ENCODE assay signal across 7 cellular contexts in the genomic region with DNA sequence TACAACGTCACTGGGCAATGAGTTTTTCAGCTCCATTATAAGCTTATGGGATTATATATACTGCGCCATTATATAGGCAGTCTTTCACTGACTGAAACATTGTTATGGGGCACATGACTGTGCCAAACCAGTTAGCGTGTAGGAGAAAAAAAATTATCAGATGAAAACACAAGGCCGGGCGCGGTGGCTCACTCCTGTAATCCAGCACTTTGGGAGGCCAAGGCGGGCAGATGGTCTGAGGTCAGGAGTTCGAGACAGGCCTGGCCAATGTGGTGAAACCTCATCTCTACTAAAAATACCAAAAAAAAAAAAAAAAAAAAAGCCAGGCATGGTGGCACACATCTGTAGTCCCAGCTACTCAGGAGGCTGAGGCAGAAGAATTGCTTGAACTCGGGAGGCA. TPM values are rescaled to one million over a fixed set of nuclear protein-coding genes. Genes with fewer than 3 reads are reported as not detected.
DNase-seq lines count a peak whose midpoint lies in the region; ATAC-seq lines count a peak whose summit lies in the region.
"Not testable (repeated sequence)": the region's sequence is repeated elsewhere in the genome, so short reads cannot be mapped to it uniquely, and the experiment has no call there.

No MANE protein-coding gene starts in this region.

- not testable (repeated sequence) for H3K9me3 Mint-ChIP-seq in CD8-positive, alpha-beta memory T cell; activated CD4-positive, alpha-beta T cell treated with anti-CD3 and anti-CD28 coated beads, Interleukin-2, amount 10 ng/mL, durations not matched to agents 24 days and 14 days; activated naive CD4-positive, alpha-beta T cell treated with anti-CD3 and anti-CD28 coated beads, Interleukin-2, amount 10 ng/mL, durations not matched to agents 7 days and 5 days; effector memory CD8-positive, alpha-beta T cell; natural killer cell treated with Interleukin-12 subunit alpha and Interleukin-12 subunit beta and Interleukin-15 and Interleukin-18, amount 100 ng/mL, for 72 hours

- POLR2A ChIA-PET in CD8-positive, alpha-beta memory T cell (lab: Charles Lee) = not testable (repeated sequence)

- H3K27me3 Mint-ChIP-seq in CD8-positive, alpha-beta memory T cell; activated CD4-positive, alpha-beta T cell treated with anti-CD3 and anti-CD28 coated beads, Interleukin-2, amount 10 ng/mL, durations not matched to agents 24 days and 14 days; activated naive CD4-positive, alpha-beta T cell treated with anti-CD3 and anti-CD28 coated beads, Interleukin-2, amount 10 ng/mL, durations not matched to agents 7 days and 5 days; effector memory CD8-positive, alpha-beta T cell; natural killer cell treated with Interleukin-12 subunit alpha and Interleukin-12 subunit beta and Interleukin-15 and Interleukin-18, amount 100 ng/mL, for 72 hours: not testable (repeated sequence)

- peak overlapping the region in 5 of 8 donors; percentile 2 to 88 (median 77) for H3K27ac Mint-ChIP-seq in CD8-positive, alpha-beta memory T cell
- H3K27ac Mint-ChIP-seq in activated CD4-positive, alpha-beta T cell treated with anti-CD3 and anti-CD28 coated beads, Interleukin-2, amount 10 ng/mL, durations not matched to agents 24 days and 14 days = peak overlapping the region; percentile 88
- H3K27ac Mint-ChIP-seq in activated naive CD4-positive, alpha-beta T cell treated with anti-CD3 and anti-CD28 coated beads, Interleukin-2, amount 10 ng/mL, durations not matched to agents 7 days and 5 days = peak overlapping the region; percentile 90
- H3K27ac Mint-ChIP-seq in effector memory CD8-positive, alpha-beta T cell = peak overlapping the region; percentile 62 to 86
- peak overlapping the region; percentile 77 to 79 for H3K27ac Mint-ChIP-seq in natural killer cell treated with Interleukin-12 subunit alpha and Interleukin-12 subunit beta and Interleukin-15 and Interleukin-18, amount 100 ng/mL, for 72 hours

- H3K4me3 Mint-ChIP-seq in CD8-positive, alpha-beta memory T cell; activated naive CD4-positive, alpha-beta T cell treated with anti-CD3 and anti-CD28 coated beads, Interleukin-2, amount 10 ng/mL, durations not matched to agents 7 days and 5 days: not testable (repeated sequence)
- H3K4me3 Mint-ChIP-seq in activated CD4-positive, alpha-beta T cell treated with anti-CD3 and anti-CD28 coated beads, Interleukin-2, amount 10 ng/mL, durations not matched to agents 24 days and 14 days = peak overlapping the region; percentile 55
- peak overlapping the region in 1 of 2 donors; percentile 22 for H3K4me3 Mint-ChIP-seq in effector memory CD8-positive, alpha-beta T cell
- peak overlapping the region; percentile 50 for H3K4me3 Mint-ChIP-seq in natural killer cell treated with Interleukin-12 subunit alpha and Interleukin-12 subunit beta and Interleukin-15 and Interleukin-18, amount 100 ng/mL, for 72 hours

- H3K27me3 ChIP-seq in CD8-positive, alpha-beta memory T cell (ENCODE audit: insufficient read depth, low read length, poor library complexity, severe bottlenecking) = not testable (repeated sequence)

- H3K36me3 Mint-ChIP-seq in CD8-positive, alpha-beta memory T cell = peaks cover 4 to 73% (median 17%) of the 10 kb centered on the region in 3 donors
- peaks cover 70% of the 10 kb centered on the region for H3K36me3 Mint-ChIP-seq in activated CD4-positive, alpha-beta T cell treated with anti-CD3 and anti-CD28 coated beads, Interleukin-2, amount 10 ng/mL, durations not matched to agents 24 days and 14 days (ENCODE audit: low read depth)
- peaks cover 55% of the 10 kb centered on the region for H3K36me3 Mint-ChIP-seq in activated naive CD4-positive, alpha-beta T cell treated with anti-CD3 and anti-CD28 coated beads, Interleukin-2, amount 10 ng/mL, durations not matched to agents 7 days and 5 days
- peaks cover 16% of the 10 kb centered on the region for H3K36me3 Mint-ChIP-seq in effector memory CD8-positive, alpha-beta T cell (ENCODE audit: insufficient read depth)
- H3K36me3 Mint-ChIP-seq in natural killer cell treated with Interleukin-12 subunit alpha and Interleukin-12 subunit beta and Interleukin-15 and Interleukin-18, amount 100 ng/mL, for 72 hours = peaks cover 13% of the 10 kb centered on the region

- not testable (repeated sequence) for H3K9me3 ChIP-seq in CD8-positive, alpha-beta memory T cell (ENCODE audit: low read length)

- ATAC-seq in effector memory CD8-positive, alpha-beta T cell (replicated peaks) = not testable (repeated sequence)
- ATAC-seq in natural killer cell treated with Interleukin-12 subunit alpha and Interleukin-12 subunit beta and Interleukin-15 and Interleukin-18, amount 100 ng/mL, for 72 hours = peak in 1 of 2 donors; percentile 1

- not testable (repeated sequence) for H3K4me3 ChIP-seq in CD8-positive, alpha-beta memory T cell (ENCODE audit: low read length)

- peaks cover 13% of the 10 kb centered on the region for H3K36me3 ChIP-seq in CD8-positive, alpha-beta memory T cell (ENCODE audit: insufficient read depth, low read length)

- H3K4me1 ChIP-seq in CD8-positive, alpha-beta memory T cell (ENCODE audit: insufficient read depth, low read length) = peaks cover 12% of the 10 kb centered on the region

- CTCF ChIA-PET in CD8-positive, alpha-beta memory T cell (lab: Charles Lee) = interaction anchor here (2.0 kb wide), 1 partner anchor 157 kb away, joined by 5 read pairs; no protein-coding TSS in a partner anchor
- CTCF ChIA-PET in activated naive CD4-positive, alpha-beta T cell treated with anti-CD3 and anti-CD28 coated beads, Interleukin-2, amount 10 ng/mL, durations not matched to agents 7 days and 5 days (lab: Charles Lee) = interaction anchor here (0.7 to 2.2 kb wide), 3 partner anchors 25 to 28 kb away, joined by 3 to 11 read pairs (median 3); a partner anchor contains a TSS

- peaks cover 10 to 17% (median 13%) of the 10 kb centered on the region in 3 donors for H3K4me1 Mint-ChIP-seq in CD8-positive, alpha-beta memory T cell
- peaks cover 22% of the 10 kb centered on the region for H3K4me1 Mint-ChIP-seq in activated CD4-positive, alpha-beta T cell treated with anti-CD3 and anti-CD28 coated beads, Interleukin-2, amount 10 ng/mL, durations not matched to agents 24 days and 14 days
- H3K4me1 Mint-ChIP-seq in activated naive CD4-positive, alpha-beta T cell treated with anti-CD3 and anti-CD28 coated beads, Interleukin-2, amount 10 ng/mL, durations not matched to agents 7 days and 5 days = peaks cover 30% of the 10 kb centered on the region
- H3K4me1 Mint-ChIP-seq in effector memory CD8-positive, alpha-beta T cell (ENCODE audit: low read depth in 2 of 2) = peaks cover 11 to 16% of the 10 kb centered on the region in 2 donors
- H3K4me1 Mint-ChIP-seq in natural killer cell treated with Interleukin-12 subunit alpha and Interleukin-12 subunit beta and Interleukin-15 and Interleukin-18, amount 100 ng/mL, for 72 hours (ENCODE audit: low read depth in 2 of 2) = peaks cover 9 to 19% of the 10 kb centered on the region in 2 donors

- H3K27ac ChIP-seq in CD8-positive, alpha-beta memory T cell (ENCODE audit: low read depth, low read length) = not testable (repeated sequence)

- not testable (repeated sequence) for DNase-seq in CD8-positive, alpha-beta memory T cell; activated CD4-positive, alpha-beta T cell treated with anti-CD3 and anti-CD28 coated beads, Interleukin-2, amount 10 ng/mL, durations not matched to agents 24 days and 14 days; activated naive CD4-positive, alpha-beta T cell treated with anti-CD3 and anti-CD28 coated beads, Interleukin-2, amount 10 ng/mL, durations not matched to agents 7 days and 5 days; effector memory CD8-positive, alpha-beta T cell; natural killer cell treated with Interleukin-12 subunit alpha and Interleukin-12 subunit beta and Interleukin-15 and Interleukin-18, amount 100 ng/mL, for 72 hours (ENCODE audit: low spot score)
- peak; percentile 19 for DNase-seq in MV-4-11 (lab: John Stamatoyannopoulos, UW)
- peak; percentile 37 for DNase-seq in activated CD8-positive, alpha-beta memory T cell treated with anti-CD3 and anti-CD28 coated beads, Interleukin-2, amount 50 U/mL, for 48 hours

- intact Hi-C loops in activated CD4-positive, alpha-beta T cell treated with anti-CD3 and anti-CD28 coated beads, Interleukin-2, amount 10 ng/mL, durations not matched to agents 24 days and 14 days (cut with micrococcal nuclease) = loop anchor here (2.0 kb wide), 2 partner anchors 24 to 28 kb away; no protein-coding TSS in a partner anchor

RNA-seq across cellular contexts. Expression of a gene that starts 25.0 kb away (rescaled TPM):
- total RNA-seq in CD8-positive, alpha-beta memory T cell = 100 to 1,000 TPM; 297 to 307 TPM
- polyA plus RNA-seq in CD8-positive, alpha-beta memory T cell = 2.6 TPM
- total RNA-seq in activated CD4-positive, alpha-beta T cell treated with anti-CD3 and anti-CD28 coated beads, Interleukin-2, amount 10 ng/mL, durations not matched to agents 24 days and 14 days = 269 and 276 TPM in 2 replicates
- total RNA-seq in natural killer cell treated with Interleukin-12 subunit alpha and Interleukin-12 subunit beta and Interleukin-15 and Interleukin-18, amount 100 ng/mL, for 72 hours = 100 to 1,000 TPM; 180 to 276 TPM

RNA-seq across cellular contexts. Expression of a gene that starts 30.0 kb away (rescaled TPM):
- 10 to 100 TPM; 45.9 to 50.8 TPM for total RNA-seq in CD8-positive, alpha-beta memory T cell
- polyA plus RNA-seq in CD8-positive, alpha-beta memory T cell = 13.2 TPM
- 85.2 and 91.8 TPM in 2 replicates for total RNA-seq in activated CD4-positive, alpha-beta T cell treated with anti-CD3 and anti-CD28 coated beads, Interleukin-2, amount 10 ng/mL, durations not matched to agents 24 days and 14 days
- total RNA-seq in natural killer cell treated with Interleukin-12 subunit alpha and Interleukin-12 subunit beta and Interleukin-15 and Interleukin-18, amount 100 ng/mL, for 72 hours = 100 to 1,000 TPM in 1 of 2 donors, 10 to 100 TPM in 1; 48.7 to 187 TPM
